Comparison of ENCODE assay signal across 27 cellular contexts in the genomic region with DNA sequence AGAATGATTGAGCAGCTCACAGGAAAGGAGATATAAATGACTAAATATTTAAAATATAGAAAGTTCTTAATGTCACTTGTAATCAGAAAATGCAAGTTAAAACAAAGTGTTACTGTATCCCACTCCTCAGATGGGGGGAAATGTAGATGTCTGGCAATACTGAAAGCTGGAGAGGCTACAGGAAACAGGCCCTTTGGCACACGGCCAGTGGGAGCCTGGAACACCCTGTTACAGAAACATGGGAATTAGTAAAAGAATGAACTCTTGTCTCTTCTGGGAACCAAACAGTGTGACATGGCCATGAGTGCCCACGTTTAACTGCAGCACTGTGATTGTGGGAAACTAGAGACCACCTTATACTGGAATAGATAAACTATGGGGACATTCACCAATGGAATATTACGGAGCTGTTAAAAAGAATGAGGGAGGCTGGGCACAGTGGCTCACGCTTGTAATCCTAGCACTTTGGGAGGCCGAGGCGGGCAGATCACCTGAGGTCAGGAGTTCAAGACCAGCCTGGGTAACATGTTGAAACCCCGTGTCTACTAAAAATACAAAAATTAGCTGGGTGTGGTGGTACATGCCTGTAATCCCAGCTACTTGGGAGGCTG. TPM values are rescaled to one million over a fixed set of nuclear protein-coding genes. Genes with fewer than 3 reads are reported as not detected.
DNase-seq lines count a peak whose midpoint lies in the region; ATAC-seq and TF ChIP-seq lines count a peak whose summit lies in the region.
"Had no signal": no experiment of that assay in that cellular context is flagged by ENCODE, and none has a peak within 500 bp of the region (broad histone marks: within the 10 kb centered on the region; RNA-seq: fewer than 3 reads in every experiment).

No MANE protein-coding gene starts in this region.

- 75 to 83% (median 79%) methylated on average over 7 of the region's 7 CpGs for WGBS in adrenal gland, 4 donors

- H3K27ac Mint-ChIP-seq in activated CD4-positive, alpha-beta memory T cell treated with anti-CD3 and anti-CD28 coated beads, Interleukin-2, amount 10 ng/mL, durations not matched to agents 7 days and 5 days = no peak overlapping the region
- H3K27ac Mint-ChIP-seq in activated naive CD4-positive, alpha-beta T cell treated with anti-CD3 and anti-CD28 coated beads for 36 hours = no peak overlapping the region
- H3K27ac Mint-ChIP-seq: activated CD8-positive, alpha-beta T cell treated with anti-CD3 and anti-CD28 coated beads for 36 hours; activated naive CD4-positive, alpha-beta T cell treated with anti-CD3 and anti-CD28 coated beads, Interleukin-2, amount 50 U/mL, for 72 hours; activated T-helper 2 cell treated with anti-CD3 and anti-CD28 coated beads, Interferon-gamma antibody, Interleukin-2, Interleukin-4, amounts not matched to agents 10 μg/mL and 5 μg/mL and 100 μg/mL, durations not matched to agents 14 hours and 24 hours and 36 hours; CD4-positive, alpha-beta memory T cell; stimulated activated memory B cell treated with anti-CD40 and anti-IgM and Interleukin-4, amounts not matched to agents 10 μg/mL and 1 μg/mL and 100 μg/mL, for 72 hours had no signal

- no peak for ATAC-seq in left cardiac atrium
- ATAC-seq: activated CD8-positive, alpha-beta T cell treated with anti-CD3 and anti-CD28 coated beads for 36 hours; activated naive CD4-positive, alpha-beta T cell treated with anti-CD3 and anti-CD28 coated beads, Interleukin-2, amount 50 U/mL, for 72 hours; HepG2; stimulated activated memory B cell treated with anti-CD40 and anti-IgM and Interleukin-4, amounts not matched to agents 10 μg/mL and 1 μg/mL and 100 μg/mL, for 72 hours had no signal

- H3K27me3 ChIP-seq in left ventricle myocardium inferior (ENCODE audit: low read depth) (no peaks in the 10 kb centered on the region), adrenal gland (no peaks in the 10 kb centered on the region)
- H3K27me3 ChIP-seq: ovary, right atrium auricular region, SJCRH30 had no signal

- POLR2A ChIA-PET in activated CD4-positive, alpha-beta memory T cell treated with anti-CD3 and anti-CD28 coated beads, Interleukin-2, amount 10 ng/mL, durations not matched to agents 7 days and 5 days (lab: Charles Lee) = no interaction called here

- peaks cover 4% of the 10 kb centered on the region for H3K4me1 ChIP-seq in left ventricle myocardium inferior
- H3K4me1 ChIP-seq in adrenal gland (replicated peaks in 1 of 2) = no peaks in the 10 kb centered on the region
- H3K4me1 ChIP-seq: right atrium auricular region, SJCRH30 had no signal

- TF ChIP-seq CTCF in left ventricle myocardium inferior (IDR thresholded peaks at IDR 0.05; ENCODE audit: borderline replicate concordance) = no peak
- no peak for TF ChIP-seq CTCF in adrenal gland (IDR thresholded peaks at IDR 0.05)
- no peak for TF ChIP-seq CTCF in fibroblast of villous mesenchyme (IDR thresholded peaks at IDR 0.05; ENCODE audit: insufficient read depth, low read depth, low read length)

- no peaks in the 10 kb centered on the region for H3K9me3 ChIP-seq in left ventricle myocardium inferior (replicated peaks)
- H3K9me3 ChIP-seq in adrenal gland (replicated peaks in 1 of 3) = no peaks in the 10 kb centered on the region
- H3K9me3 ChIP-seq: ovary, right atrium auricular region, SJCRH30 had no signal

- H3K4me3 ChIP-seq in left ventricle myocardium inferior = no peak overlapping the region
- no peak overlapping the region for H3K4me3 ChIP-seq in adrenal gland
- H3K4me3 ChIP-seq in fibroblast of villous mesenchyme (ENCODE audit: low read depth, low read length) = no peak overlapping the region
- H3K4me3 ChIP-seq: ovary, right atrium auricular region, SJCRH30 had no signal

- CTCF ChIA-PET in activated CD4-positive, alpha-beta memory T cell treated with anti-CD3 and anti-CD28 coated beads, Interleukin-2, amount 10 ng/mL, durations not matched to agents 7 days and 5 days (lab: Charles Lee) = interaction anchor here (1.3 to 1.5 kb wide), 2 partner anchors 28 to 57 kb away, joined by 3 read pairs; no protein-coding TSS in a partner anchor
- CTCF ChIA-PET in activated naive CD4-positive, alpha-beta T cell treated with anti-CD3 and anti-CD28 coated beads for 36 hours (lab: Charles Lee) = interaction anchor here (0.6 to 1.2 kb wide), 3 partner anchors 49 to 114 kb away, joined by 3 read pairs; no protein-coding TSS in a partner anchor

- intact Hi-C loops in left cardiac atrium (cut with DNase I) = no loop called here
- intact Hi-C loops in left ventricle myocardium inferior (cut with micrococcal nuclease) = no loop called here
- intact Hi-C loops in adrenal gland (cut with DNase I) = no loop called here
- intact Hi-C loops in activated naive CD4-positive, alpha-beta T cell treated with anti-CD3 and anti-CD28 coated beads for 36 hours (cut with micrococcal nuclease) = no loop called here

- no peak overlapping the region for H3K4me3 Mint-ChIP-seq in activated CD4-positive, alpha-beta memory T cell treated with anti-CD3 and anti-CD28 coated beads, Interleukin-2, amount 10 ng/mL, durations not matched to agents 7 days and 5 days
- H3K4me3 Mint-ChIP-seq in activated naive CD4-positive, alpha-beta T cell treated with anti-CD3 and anti-CD28 coated beads for 36 hours = no peak overlapping the region
- H3K4me3 Mint-ChIP-seq: activated CD8-positive, alpha-beta T cell treated with anti-CD3 and anti-CD28 coated beads for 36 hours; CD4-positive, alpha-beta memory T cell; stimulated activated memory B cell treated with anti-CD40 and anti-IgM and Interleukin-4, amounts not matched to agents 10 μg/mL and 1 μg/mL and 100 μg/mL, for 72 hours had no signal

- no peaks in the 10 kb centered on the region for H3K9me3 Mint-ChIP-seq in activated CD4-positive, alpha-beta memory T cell treated with anti-CD3 and anti-CD28 coated beads, Interleukin-2, amount 10 ng/mL, durations not matched to agents 7 days and 5 days
- no peaks in the 10 kb centered on the region for H3K9me3 Mint-ChIP-seq in activated naive CD4-positive, alpha-beta T cell treated with anti-CD3 and anti-CD28 coated beads for 36 hours
- H3K9me3 Mint-ChIP-seq: activated CD8-positive, alpha-beta T cell treated with anti-CD3 and anti-CD28 coated beads for 36 hours; activated naive CD4-positive, alpha-beta T cell treated with anti-CD3 and anti-CD28 coated beads, Interleukin-2, amount 50 U/mL, for 72 hours; activated T-helper 2 cell treated with anti-CD3 and anti-CD28 coated beads, Interferon-gamma antibody, Interleukin-2, Interleukin-4, amounts not matched to agents 10 μg/mL and 5 μg/mL and 100 μg/mL, durations not matched to agents 14 hours and 24 hours and 36 hours had no signal

- peaks cover 56% of the 10 kb centered on the region for H3K27me3 Mint-ChIP-seq in activated CD4-positive, alpha-beta memory T cell treated with anti-CD3 and anti-CD28 coated beads, Interleukin-2, amount 10 ng/mL, durations not matched to agents 7 days and 5 days
- H3K27me3 Mint-ChIP-seq in activated naive CD4-positive, alpha-beta T cell treated with anti-CD3 and anti-CD28 coated beads for 36 hours (ENCODE audit: low read depth) = peaks cover 3% of the 10 kb centered on the region

- peaks cover 11% of the 10 kb centered on the region for H3K4me1 Mint-ChIP-seq in activated CD4-positive, alpha-beta memory T cell treated with anti-CD3 and anti-CD28 coated beads, Interleukin-2, amount 10 ng/mL, durations not matched to agents 7 days and 5 days
- peaks cover 2% of the 10 kb centered on the region for H3K4me1 Mint-ChIP-seq in activated naive CD4-positive, alpha-beta T cell treated with anti-CD3 and anti-CD28 coated beads for 36 hours (ENCODE audit: low read depth)
- H3K4me1 Mint-ChIP-seq: stimulated activated memory B cell treated with anti-CD40 and anti-IgM and Interleukin-4, amounts not matched to agents 10 μg/mL and 1 μg/mL and 100 μg/mL, for 72 hours had no signal

- DNase-seq in left cardiac atrium = peak; percentile 41
- DNase-seq in left ventricle myocardium inferior = no peak
- peak in 5 of 7 donors; percentile 17 to 58 (median 33) for DNase-seq in adrenal gland
- DNase-seq in fibroblast of villous mesenchyme (ENCODE audit: low read depth) = peak; percentile 75
- DNase-seq in activated CD4-positive, alpha-beta memory T cell treated with anti-CD3 and anti-CD28 coated beads, Interleukin-2, amount 10 ng/mL, durations not matched to agents 7 days and 5 days = no peak
- no peak for DNase-seq in activated naive CD4-positive, alpha-beta T cell treated with anti-CD3 and anti-CD28 coated beads for 36 hours
- DNase-seq in SKM-1 (lab: John Stamatoyannopoulos, UW; ENCODE audit: unreplicated experiment) = no peak
- no peak for DNase-seq in SHP77 (lab: John Stamatoyannopoulos, UW)
- DNase-seq: activated CD4-positive, CD25-positive, alpha-beta regulatory T cell treated with anti-CD3 and anti-CD28 coated beads, Interleukin-2, amount 50 U/mL, for 72 hours; activated CD8-positive, alpha-beta T cell treated with anti-CD3 and anti-CD28 coated beads for 36 hours; aorta; CD4-positive, alpha-beta memory T cell; kidney glomerular epithelial cell; NCI-H1105; NCI-H187 treated with DMSO at 0.1 percent for 48 hours; NCI-H526; NK-92 treated with Interleukin-12 subunit alpha and Interleukin-12 subunit beta, amount 100 ng/mL, for 24 hours; stimulated activated CD4-positive, alpha-beta T cell treated with anti-CD3 and anti-CD28 coated beads, Interleukin-4, amount 100 ng/mL, for 24 hours; T-helper 1 cell had no signal

- TF ChIP-seq POLR2A in adrenal gland (IDR thresholded peaks at IDR 0.05) = no peak

- H3K36me3 Mint-ChIP-seq in activated CD4-positive, alpha-beta memory T cell treated with anti-CD3 and anti-CD28 coated beads, Interleukin-2, amount 10 ng/mL, durations not matched to agents 7 days and 5 days (ENCODE audit: low read depth) = peaks cover 2% of the 10 kb centered on the region
- H3K36me3 Mint-ChIP-seq in activated naive CD4-positive, alpha-beta T cell treated with anti-CD3 and anti-CD28 coated beads for 36 hours (ENCODE audit: low read depth) = no peaks in the 10 kb centered on the region
- H3K36me3 Mint-ChIP-seq: activated naive CD4-positive, alpha-beta T cell treated with anti-CD3 and anti-CD28 coated beads, Interleukin-2, amount 50 U/mL, for 72 hours; CD4-positive, alpha-beta memory T cell; stimulated activated memory B cell treated with anti-CD40 and anti-IgM and Interleukin-4, amounts not matched to agents 10 μg/mL and 1 μg/mL and 100 μg/mL, for 72 hours had no signal

- H3K27ac ChIP-seq in left ventricle myocardium inferior (replicated peaks) = no peak overlapping the region
- H3K27ac ChIP-seq in adrenal gland = no peak overlapping the region
- H3K27ac ChIP-seq: ovary, right atrium auricular region, SJCRH30 had no signal

- no peaks in the 10 kb centered on the region for H3K36me3 ChIP-seq in left ventricle myocardium inferior
- no peaks in the 10 kb centered on the region for H3K36me3 ChIP-seq in adrenal gland (replicated peaks in 1 of 2)
- H3K36me3 ChIP-seq: ovary, right atrium auricular region, SJCRH30 had no signal

RNA-seq across cellular contexts. Expression of a gene that starts 50.2 kb away (rescaled TPM):
- total RNA-seq in left cardiac atrium (1 to 10 TPM in 1 of 2 donors, under 1 TPM in 1; 0.74 to 1.3 TPM), left ventricle myocardium inferior (0.25 TPM), adrenal gland (1 to 10 TPM in 7 of 8 donors, under 1 TPM in 1; 0.42 to 4.3 (median 2.7) TPM), fibroblast of villous mesenchyme (10.4 and 20.6 TPM in 2 replicates)
- polyA plus RNA-seq in adrenal gland = under 1 TPM; 0.27 to 0.79 (median 0.40) TPM
- 1 to 10 TPM; 1.9 to 2.2 TPM for total RNA-seq in activated CD4-positive, alpha-beta memory T cell treated with anti-CD3 and anti-CD28 coated beads, Interleukin-2, amount 10 ng/mL, durations not matched to agents 7 days and 5 days
- under 1 TPM; 0.41 to 0.59 TPM for total RNA-seq in activated naive CD4-positive, alpha-beta T cell treated with anti-CD3 and anti-CD28 coated beads for 36 hours
- total RNA-seq: SJCRH30 had no signal
- polyA plus RNA-seq: neural cell had no signal

Comparison
In these comparisons a context has a peak if more than half of its experiments do, and no peak if none do; other contexts are left out.
1. DNase-seq: peak in left cardiac atrium (single experiment), adrenal gland (5 of 7) and fibroblast of villous mesenchyme (single experiment); none in left ventricle myocardium inferior (single experiment), activated CD4-positive, alpha-beta memory T cell treated with anti-CD3 and anti-CD28 coated beads, Interleukin-2, amount 10 ng/mL, durations not matched to agents 7 days and 5 days (single experiment), activated naive CD4-positive, alpha-beta T cell treated with anti-CD3 and anti-CD28 coated beads for 36 hours (single experiment), SKM-1 (single experiment) and SHP77 (0 of 2).